In genomic region chr10:5953676-5954075, GRCh38 we compare ENCODE assay signal across 25 cellular contexts. TPM values are rescaled to one million over a fixed set of nuclear protein-coding genes. Genes with fewer than 3 reads are reported as not detected.
A peak's percentile ranks its signal among the peaks of the same experiment; 100 is the strongest.
DNase-seq lines count a peak whose midpoint lies in the region; ATAC-seq and TF ChIP-seq lines count a peak whose summit lies in the region.
"Had no signal": no experiment of that assay in that cellular context is flagged by ENCODE, and none has a peak within 500 bp of the region (broad histone marks: within the 10 kb centered on the region; RNA-seq: fewer than 3 reads in every experiment).

No MANE protein-coding gene starts in this region.

- WGBS in spleen, 5 donors, result 89 to 96% (median 94%) methylated on average over 5 of the region's 5 CpGs

- no peak for TF ChIP-seq POLR2A in spleen (IDR thresholded peaks at IDR 0.05)

- intact Hi-C loops in spleen (cut with DNase I; ENCODE audit: low total_unique reads), result no loop called here

- no peaks in the 10 kb centered on the region for H3K36me3 Mint-ChIP-seq in T-helper 17 cell (ENCODE audit: low read depth)

- peaks cover 0 to 75% (median 23%) of the 10 kb centered on the region in 6 donors for H3K36me3 ChIP-seq in spleen
- H3K36me3 ChIP-seq: BLaER1 treated with 17β-estradiol and CSF1 and Interleukin-3, amounts not matched to agents 10 nM and 100 nM; HAP-1; SJCRH30 had no signal

- H3K4me3 ChIP-seq in AG04450 (ENCODE audit: low read depth, low read length) (no peak overlapping the region), spleen (no peak overlapping the region)
- H3K4me3 ChIP-seq: BLaER1 treated with 17β-estradiol and CSF1 and Interleukin-3, amounts not matched to agents 10 nM and 100 nM; GM12878; HAP-1; SJCRH30 had no signal

- ATAC-seq in T-helper 17 cell (no peak), HG03457 (IDR thresholded peaks at IDR 0.05; ENCODE audit: unreplicated experiment) (no peak)
- ATAC-seq: GM12878, PC-3, Right ventricle myocardium inferior had no signal

- no peak for TF ChIP-seq CTCF in AG04450 (IDR thresholded peaks at IDR 0.05; ENCODE audit: low read depth, low read length)
- no peak for TF ChIP-seq CTCF in spleen (IDR thresholded peaks at IDR 0.05 in 8 of 11, conservative IDR thresholded peaks at IDR 0.05 in 3 of 11)

- DNase-seq in AG04450 (ENCODE audit: low read depth, low spot score), result no peak
- DNase-seq in T-helper 17 cell, result no peak
- DNase-seq in iPS-NIHi7 (ENCODE audit: extremely low spot score), result peak; percentile 7
- DNase-seq in spleen, result peak; percentile 47
- no peak for DNase-seq in activated naive CD4-positive, alpha-beta T cell treated with anti-CD3 and anti-CD28 coated beads, Interleukin-2, amount 50 U/mL, for 16 hours
- no peak for DNase-seq in activated effector memory CD4-positive, alpha-beta T cell treated with Interleukin-2 at 50 U/mL for 16 hours
- DNase-seq: AML-193; GOT3; HFFc6; MM.1S; NCI-H2029; NCI-H446; NCI-H526; NCI-H82; NK-92 treated with Interleukin-12 subunit alpha and Interleukin-12 subunit beta, amount 100 ng/mL, for 24 hours; PC-3; SJCRH30 had no signal

- H3K4me3 Mint-ChIP-seq in T-helper 17 cell, result no peak overlapping the region
- H3K4me3 Mint-ChIP-seq: CD4-positive, alpha-beta T cell; HFFc6; IgD-negative memory B cell had no signal

- POLR2A ChIA-PET in AG04450 (lab: Yijun Ruan, JAX), result interaction anchor here (1.1 to 2.0 kb wide), 2 partner anchors 9 to 135 kb away, joined by 3 to 6 read pairs; partner anchors contain the start of gene RBM17

- peaks cover 0 to 28% (median 21%) of the 10 kb centered on the region in 6 donors for H3K4me1 ChIP-seq in spleen
- H3K4me1 ChIP-seq: HAP-1, SJCRH30 had no signal

- CTCF ChIA-PET in AG04450 (lab: Charles Lee), result interaction anchor here (1.0 kb wide), 1 partner anchor 60 kb away, joined by 4 read pairs; no protein-coding TSS in a partner anchor

- peaks cover 5% of the 10 kb centered on the region for H3K4me1 Mint-ChIP-seq in T-helper 17 cell

- peak overlapping the region; percentile 11 for H3K27ac ChIP-seq in AG04450 (ENCODE audit: low read depth, low read length)
- no peak overlapping the region for H3K27ac ChIP-seq in spleen
- H3K27ac ChIP-seq: BLaER1 treated with 17β-estradiol and CSF1 and Interleukin-3, amounts not matched to agents 10 nM and 100 nM; KMS-11; SJCRH30 had no signal

- H3K27me3 Mint-ChIP-seq in T-helper 17 cell, result no peaks in the 10 kb centered on the region
- H3K27me3 Mint-ChIP-seq: CD4-positive, alpha-beta T cell; IgD-negative memory B cell had no signal

- H3K27ac Mint-ChIP-seq in T-helper 17 cell, result peak overlapping the region; percentile 37
- H3K27ac Mint-ChIP-seq: CD4-positive, alpha-beta T cell; HFFc6; IgD-negative memory B cell had no signal

- H3K9me3 ChIP-seq in AG04450 (ENCODE audit: control insufficient read depth, insufficient read depth, low read length), result no peaks in the 10 kb centered on the region
- H3K9me3 ChIP-seq in T-helper 17 cell (ENCODE audit: control insufficient read depth, low read length, poor library complexity, severe bottlenecking), result no peaks in the 10 kb centered on the region
- no peaks in the 10 kb centered on the region for H3K9me3 ChIP-seq in spleen
- H3K9me3 ChIP-seq: BLaER1 treated with 17β-estradiol and CSF1 and Interleukin-3, amounts not matched to agents 10 nM and 100 nM; HAP-1; SJCRH30 had no signal

- H3K27me3 ChIP-seq in AG04450 (ENCODE audit: control insufficient read depth, insufficient read depth, low read length), result no peaks in the 10 kb centered on the region
- no peaks in the 10 kb centered on the region for H3K27me3 ChIP-seq in spleen (replicated peaks in 1 of 7)
- H3K27me3 ChIP-seq: BLaER1 treated with 17β-estradiol and CSF1 and Interleukin-3, amounts not matched to agents 10 nM and 100 nM had no signal

RNA-seq across cellular contexts. Expression of gene IL15RA, which starts 23.7 kb away (rescaled TPM):
- 3.5 and 4.4 TPM in 2 replicates for polyA plus RNA-seq in AG04450 (2011; rRNA removed)
- polyA minus RNA-seq in AG04450 (2011; rRNA and poly(A)+ RNA removed), result 3.6 and 4.8 TPM in 2 replicates
- total RNA-seq in T-helper 17 cell, result 10 to 100 TPM; 12.6 to 13.0 TPM
- total RNA-seq in spleen, result 10 to 100 TPM; 18.7 to 37.4 (median 28.6) TPM
- 10 to 100 TPM in 2 of 3 donors, 1 to 10 TPM in 1; 9.9 to 13.8 (median 11.1) TPM for polyA plus RNA-seq in spleen
- total RNA-seq: SJCRH30 had no signal

Comparison
In these comparisons a context has a peak if more than half of its experiments do, and no peak if none do; other contexts are left out.
1. DNase-seq: peak in iPS-NIHi7 (single experiment) and spleen (single experiment); none in AG04450 (single experiment), T-helper 17 cell (0 of 3), activated naive CD4-positive, alpha-beta T cell treated with anti-CD3 and anti-CD28 coated beads, Interleukin-2, amount 50 U/mL, for 16 hours (single experiment) and activated effector memory CD4-positive, alpha-beta T cell treated with Interleukin-2 at 50 U/mL for 16 hours (single experiment).